Comparison of ENCODE assay signal across 14 cellular contexts in genomic region chr6:108944058-108944457, GRCh38.
A peak's percentile ranks its signal among the peaks of the same experiment; 100 is the strongest.
DNase-seq lines count a peak whose midpoint lies in the region; ATAC-seq, FAIRE-seq and TF ChIP-seq lines count a peak whose summit lies in the region.
"Had no signal": no experiment of that assay in that cellular context is flagged by ENCODE, and none has a peak within 500 bp of the region (broad histone marks: within the 10 kb centered on the region; RNA-seq: fewer than 3 reads in every experiment).

No MANE protein-coding gene starts in this region.

- DNase-seq in DMS 273 (lab: John Stamatoyannopoulos, UW; ENCODE audit: unreplicated experiment) (peak; percentile 67), Panc1 (ENCODE audit: low read depth, low spot score) (no peak), fibroblast of the aortic adventitia (ENCODE audit: low read depth) (peak; percentile 33), A172 (ENCODE audit: low spot score) (no peak), islet precursor cell (no peak), H54 (ENCODE audit: insufficient read length, low spot score) (no peak)
- DNase-seq: activated CD8-positive, alpha-beta T cell treated with anti-CD3 and anti-CD28 coated beads, Interleukin-2, amount 10 ng/mL, durations not matched to agents 7 days and 5 days; activated naive CD8-positive, alpha-beta T cell treated with anti-CD3 and anti-CD28 coated beads, Interleukin-2, amount 50 U/mL, for 24 hours; NCI-H187; stimulated activated CD4-positive, alpha-beta T cell treated with anti-CD3 and anti-CD28 coated beads, Interleukin-4, amount 100 ng/mL, for 4 hours; T-helper 9 cell had no signal

- no peak for FAIRE-seq in H54 (lab: Jason Lieb, UNC)

- ATAC-seq in Panc1 (no peak), GM21717 (IDR thresholded peaks at IDR 0.05; ENCODE audit: unreplicated experiment) (no peak)
- ATAC-seq: activated CD8-positive, alpha-beta T cell treated with anti-CD3 and anti-CD28 coated beads, Interleukin-2, amount 10 ng/mL, durations not matched to agents 7 days and 5 days; activated naive CD8-positive, alpha-beta T cell treated with anti-CD3 and anti-CD28 coated beads, Interleukin-2, amount 50 U/mL, for 24 hours had no signal

- no peaks in the 10 kb centered on the region for H3K9me3 ChIP-seq in Panc1 (ENCODE audit: control insufficient read depth, insufficient read depth, low read depth, low read length)
- no peaks in the 10 kb centered on the region for H3K9me3 ChIP-seq in skeletal muscle tissue (ENCODE audit: control insufficient read depth in 3 of 3, low read length in 3 of 3)
- H3K9me3 ChIP-seq: BLaER1 had no signal

- H3K27ac ChIP-seq in Panc1 (ENCODE audit: low read length) (no peak overlapping the region), skeletal muscle tissue (ENCODE audit: low read depth, low read length) (peak overlapping the region; percentile 85)
- H3K27ac ChIP-seq: BLaER1 had no signal

- H3K27me3 ChIP-seq in Panc1 (ENCODE audit: control insufficient read depth, insufficient read depth, low read length) = peaks cover 8% of the 10 kb centered on the region; the same call in 1 of the 2 replicates
- H3K27me3 ChIP-seq in skeletal muscle tissue (ENCODE audit: control insufficient read depth in 3 of 3, insufficient read depth in 3 of 3, low read length in 3 of 3) = no peaks in the 10 kb centered on the region
- H3K27me3 ChIP-seq: BLaER1 had no signal

- in situ Hi-C loops in Panc1 (cut with HindIII; ENCODE audit: low pct_unique_long_range_greater_than_20kb, low sequenced_read_pairs) = no loop called here

- intact Hi-C loops in Panc1 (cut with micrococcal nuclease; ENCODE audit: unreplicated experiment) = no loop called here

- H3K4me1 ChIP-seq in Panc1 (ENCODE audit: control insufficient read depth, insufficient read depth, low read length) = no peaks in the 10 kb centered on the region
- H3K4me1 ChIP-seq in skeletal muscle tissue (ENCODE audit: control insufficient read depth in 3 of 3, insufficient read depth in 3 of 3, low read length in 3 of 3) = peaks cover 60 to 65% (median 60%) of the 10 kb centered on the region in 3 donors

- CTCF ChIA-PET in Panc1 (lab: Charles Lee) = no interaction called here

- no TSS peak for BruUV-seq in Panc1 (replicated peaks; lab: Mats Ljungman, UMichigan)

- TF ChIP-seq CTCF in Panc1 (IDR thresholded peaks at IDR 0.05) (0 out of 2 replicates have a peak, but pooled peaks have one; percentile 7), fibroblast of the aortic adventitia (IDR thresholded peaks at IDR 0.05; ENCODE audit: insufficient read depth, low read length) (no peak)

- POLR2A ChIA-PET in Panc1 (lab: Charles Lee) = interaction anchor here (0.5 kb wide), 1 partner anchor 54 kb away, joined by 3 read pairs; no protein-coding TSS in a partner anchor

- TF ChIP-seq POLR2A in H54 (IDR thresholded peaks at IDR 0.05; ENCODE audit: low read depth, low read length) = no peak

- no peak overlapping the region for H3K4me3 ChIP-seq in Panc1 (ENCODE audit: low read depth in 2 of 2, low read length in 2 of 2)
- no peak overlapping the region for H3K4me3 ChIP-seq in fibroblast of the aortic adventitia (ENCODE audit: low read depth, low read length)
- peak overlapping the region; percentile 35 to 44 (median 37) for H3K4me3 ChIP-seq in skeletal muscle tissue (ENCODE audit: low read length in 3 of 3)
- H3K4me3 ChIP-seq: BLaER1 had no signal

- H3K9ac ChIP-seq in skeletal muscle tissue (ENCODE audit: low read depth in 1 of 3, low read length in 3 of 3) = peak overlapping the region; percentile 55 to 73 (median 60)
- H3K9ac ChIP-seq: BLaER1 had no signal

- no peaks in the 10 kb centered on the region for H3K36me3 ChIP-seq in Panc1 (ENCODE audit: control insufficient read depth, insufficient read depth, low read length)
- H3K36me3 ChIP-seq in skeletal muscle tissue (ENCODE audit: control insufficient read depth in 3 of 3, insufficient read depth in 3 of 3, low read length in 3 of 3) = no peaks in the 10 kb centered on the region
- H3K36me3 ChIP-seq: BLaER1 had no signal

Comparison
In these comparisons a context has a peak if more than half of its experiments do, and no peak if none do; other contexts are left out.
1. DNase-seq: peak in DMS 273 (single experiment) and fibroblast of the aortic adventitia (single experiment); none in Panc1 (single experiment), A172 (single experiment), islet precursor cell (single experiment) and H54 (single experiment).
2. H3K4me3 ChIP-seq: peak in skeletal muscle tissue (3 of 3); none in Panc1 (0 of 2) and fibroblast of the aortic adventitia (single experiment).